Comparison of ENCODE assay signal across 8 cellular contexts in genomic region chr1:145918144-145918991, GRCh38. TPM values are rescaled to one million over a fixed set of nuclear protein-coding genes. Genes with fewer than 3 reads are reported as not detected.
DNase-seq lines count a peak whose midpoint lies in the region; ATAC-seq and TF ChIP-seq lines count a peak whose summit lies in the region.

A gene with protein sequence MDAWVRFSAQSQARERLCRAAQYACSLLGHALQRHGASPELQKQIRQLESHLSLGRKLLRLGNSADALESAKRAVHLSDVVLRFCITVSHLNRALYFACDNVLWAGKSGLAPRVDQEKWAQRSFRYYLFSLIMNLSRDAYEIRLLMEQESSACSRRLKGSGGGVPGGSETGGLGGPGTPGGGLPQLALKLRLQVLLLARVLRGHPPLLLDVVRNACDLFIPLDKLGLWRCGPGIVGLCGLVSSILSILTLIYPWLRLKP (minus strand): TSS chr1:145918717. CDS start chr1:145918688, 29 bp downstream.

- DNase-seq in DMS 273 (lab: John Stamatoyannopoulos, UW; ENCODE audit: unreplicated experiment) (peak; percentile 94), OCI-M1 (lab: John Stamatoyannopoulos, UW) (peak; percentile 98), activated T-cell treated with anti-CD3 and anti-CD28 coated beads for 1 hour (ENCODE audit: low read depth) (peak; percentile 89), epithelial cell of esophagus (ENCODE audit: low read depth) (peak; percentile 92), mucosa of descending colon (peak; percentile 94 to 95 (median 94))
- DNase-seq in stimulated activated CD8-positive, alpha-beta memory T cell treated with anti-CD3 and anti-CD28 coated beads, Interleukin-4, amount 100 ng/mL, for 24 hours (ENCODE audit: low read depth) = peak; percentile 89

- H3K4me3 Mint-ChIP-seq in IgD-negative memory B cell = peak within 1 kb of the TSS; percentile 91 to 100 (median 96)

- peaks cover 22% of the 10 kb centered on the region for H3K4me1 ChIP-seq in mucosa of descending colon (ENCODE audit: low read depth)

- H3K4me3 ChIP-seq in epithelial cell of esophagus (ENCODE audit: low read length) (peak within 1 kb of the TSS; percentile 95), mucosa of descending colon (peak within 1 kb of the TSS; percentile 70)

- peak within 1 kb of the TSS; percentile 90 to 95 (median 94) for H3K27ac Mint-ChIP-seq in IgD-negative memory B cell

- intact Hi-C loops in mucosa of descending colon (cut with DNase I, micrococcal nuclease) = loop anchor here in 1 of 2 donors (10.0 kb wide), 1 partner anchor 46 kb away; the partner anchor contains the start of genes ANKRD34A and POLR3GL

- H3K36me3 Mint-ChIP-seq in IgD-negative memory B cell = peaks cover 2% of the 10 kb centered on the region

- H3K9me3 Mint-ChIP-seq in IgD-negative memory B cell = no peaks in the 10 kb centered on the region

- TF ChIP-seq CTCF in epithelial cell of esophagus (IDR thresholded peaks at IDR 0.05; ENCODE audit: insufficient read depth, low read depth, low read length, missing control alignments) (no peak), mucosa of descending colon (IDR thresholded peaks at IDR 0.05) (no peak)

- H3K4me1 Mint-ChIP-seq in IgD-negative memory B cell = peaks cover 11 to 25% (median 16%) of the 10 kb centered on the region in 3 donors

- ATAC-seq in GM21576 (IDR thresholded peaks at IDR 0.05; ENCODE audit: unreplicated experiment) (peak; percentile 66), mucosa of descending colon (peak; percentile 96)

- no peaks in the 10 kb centered on the region for H3K27me3 Mint-ChIP-seq in IgD-negative memory B cell

- H3K36me3 ChIP-seq in mucosa of descending colon (ENCODE audit: low read depth) = no peaks in the 10 kb centered on the region

- no peaks in the 10 kb centered on the region for H3K9me3 ChIP-seq in mucosa of descending colon

RNA-seq across cellular contexts. Expression of the gene that starts here (rescaled TPM):
- 42.3 TPM for polyA plus RNA-seq in IgD-negative memory B cell
- total RNA-seq in mucosa of descending colon = 10 to 100 TPM; 25.5 to 34.8 (median 33.3) TPM

Comparison
In these comparisons a context has a peak if more than half of its experiments do, and no peak if none do; other contexts are left out.
1. Peak in every context shown above with its lines: DNase-seq, ATAC-seq and H3K4me3 ChIP-seq.